Comparison of ENCODE assay signal across 1 cellular context in genomic region chr12:116246490-116247179, GRCh38.
TF ChIP-seq lines count a peak whose summit lies in the region.

No MANE protein-coding gene starts in this region.

TF ChIP-seq in WTC11, 78 proteins besides CTCF, POLR2A, EP300 and RAD21 (continued from another document):
- TF ChIP-seq ZNF512 (CRISPR knock-in tag; IDR thresholded peaks at IDR 0.05; ENCODE audit: borderline replicate concordance) (no peak), JUN (CRISPR knock-in tag; IDR thresholded peaks at IDR 0.05) (no peak), E2F1 (CRISPR knock-in tag; IDR thresholded peaks at IDR 0.05) (no peak), ZNF671 (CRISPR knock-in tag; IDR thresholded peaks at IDR 0.05) (no peak)
